Comparison of ENCODE assay signal across 27 cellular contexts in genomic region chr3:15969874-15970640, GRCh38.
"Had no signal": no experiment of that assay in that cellular context is flagged by ENCODE, and none has a peak within 500 bp of the region (broad histone marks: within the 10 kb centered on the region; RNA-seq: fewer than 3 reads in every experiment).

No MANE protein-coding gene starts in this region.

- H3K9me3 ChIP-seq: adrenal gland, body of pancreas, breast epithelium had no signal

- H3K9me3 Mint-ChIP-seq: activated CD4-positive, alpha-beta T cell treated with anti-CD3 and anti-CD28 coated beads, Interleukin-2, amount 10 ng/mL, durations not matched to agents 24 days and 14 days; activated naive CD4-positive, alpha-beta T cell treated with anti-CD3 and anti-CD28 coated beads for 36 hours; activated naive CD4-positive, alpha-beta T cell treated with anti-CD3 and anti-CD28 coated beads, Interleukin-2, amount 50 U/mL, for 72 hours; activated T-cell treated with anti-CD3 and anti-CD28 coated beads, Interleukin-2, amount 50 U/mL, for 24 hours; activated T-helper 2 cell treated with anti-CD3 and anti-CD28 coated beads, Interferon-gamma antibody, Interleukin-2, Interleukin-4, amounts not matched to agents 10 μg/mL and 5 μg/mL and 100 μg/mL, durations not matched to agents 14 hours and 24 hours and 36 hours had no signal

- H3K36me3 ChIP-seq: adrenal gland, breast epithelium, WERI-Rb-1 had no signal

- H3K4me1 ChIP-seq: adrenal gland, body of pancreas, breast epithelium had no signal

- H3K27ac ChIP-seq: adrenal gland, body of pancreas, breast epithelium, PC-9, WERI-Rb-1 had no signal

- H2AFZ ChIP-seq: PC-9 had no signal

- H3K27me3 ChIP-seq: adrenal gland, body of pancreas, breast epithelium had no signal

- H3K27ac Mint-ChIP-seq: activated CD4-positive, alpha-beta T cell treated with anti-CD3 and anti-CD28 coated beads, Interleukin-2, amount 10 ng/mL, durations not matched to agents 24 days and 14 days; activated CD8-positive, alpha-beta T cell treated with anti-CD3 and anti-CD28 coated beads, Interleukin-2, amount 10 ng/mL, durations not matched to agents 7 days and 5 days; activated naive CD4-positive, alpha-beta T cell treated with anti-CD3 and anti-CD28 coated beads for 36 hours; activated naive CD4-positive, alpha-beta T cell treated with anti-CD3 and anti-CD28 coated beads, Interleukin-2, amount 50 U/mL, for 72 hours; activated T-cell treated with anti-CD3 and anti-CD28 coated beads, Interleukin-2, amount 50 U/mL, for 24 hours; activated T-helper 2 cell treated with anti-CD3 and anti-CD28 coated beads, Interferon-gamma antibody, Interleukin-2, Interleukin-4, amounts not matched to agents 10 μg/mL and 5 μg/mL and 100 μg/mL, durations not matched to agents 14 hours and 24 hours and 36 hours had no signal

- H3K4me1 Mint-ChIP-seq: activated CD4-positive, alpha-beta T cell treated with anti-CD3 and anti-CD28 coated beads, Interleukin-2, amount 10 ng/mL, durations not matched to agents 24 days and 14 days had no signal

- H3K4me3 Mint-ChIP-seq: activated CD4-positive, alpha-beta T cell treated with anti-CD3 and anti-CD28 coated beads, Interleukin-2, amount 10 ng/mL, durations not matched to agents 24 days and 14 days; activated CD8-positive, alpha-beta T cell treated with anti-CD3 and anti-CD28 coated beads, Interleukin-2, amount 10 ng/mL, durations not matched to agents 7 days and 5 days; activated naive CD4-positive, alpha-beta T cell treated with anti-CD3 and anti-CD28 coated beads for 36 hours; activated T-cell treated with anti-CD3 and anti-CD28 coated beads, Interleukin-2, amount 50 U/mL, for 24 hours had no signal

- H3K36me3 Mint-ChIP-seq: activated naive CD4-positive, alpha-beta T cell treated with anti-CD3 and anti-CD28 coated beads, Interleukin-2, amount 50 U/mL, for 72 hours had no signal

- H3K27me3 Mint-ChIP-seq: activated CD4-positive, alpha-beta T cell treated with anti-CD3 and anti-CD28 coated beads, Interleukin-2, amount 10 ng/mL, durations not matched to agents 24 days and 14 days had no signal

- H3K4me2 ChIP-seq: PC-9 had no signal

- DNase-seq: activated CD4-positive, alpha-beta T cell treated with anti-CD3 and anti-CD28 coated beads, Interleukin-2, amount 10 ng/mL, durations not matched to agents 24 days and 14 days; activated CD4-positive, alpha-beta T cell treated with anti-CD3 and anti-CD28 coated beads, Interleukin-2, amount 50 U/mL, for 4 hours; activated CD8-positive, alpha-beta T cell treated with anti-CD3 and anti-CD28 coated beads, Interleukin-2, amount 10 ng/mL, durations not matched to agents 7 days and 5 days; activated gamma-delta T cell; activated naive CD4-positive, alpha-beta T cell treated with anti-CD3 and anti-CD28 coated beads for 36 hours; activated T-cell treated with anti-CD3 and anti-CD28 coated beads, Interleukin-2, amount 50 U/mL, for 24 hours; adrenal gland; body of pancreas; Kasumi-1; KG1; NCI-H1105; NCI-H1417 treated with DMSO at 0.1 percent for 48 hours; NCI-H1930; NCI-H2081 treated with DMSO at 0.1 percent for 48 hours; NCI-H226; NCI-H446 treated with DMSO at 0.1 percent for 48 hours; NCI-H524; NCI-H69; NK-92 treated with Interleukin-12 subunit alpha and Interleukin-12 subunit beta, amount 100 ng/mL, for 24 hours; PC-9; Right ventricle myocardium superior; SW 1271; T1000; WERI-Rb-1 had no signal

- ATAC-seq: activated CD8-positive, alpha-beta T cell treated with anti-CD3 and anti-CD28 coated beads, Interleukin-2, amount 10 ng/mL, durations not matched to agents 7 days and 5 days; activated naive CD4-positive, alpha-beta T cell treated with anti-CD3 and anti-CD28 coated beads, Interleukin-2, amount 50 U/mL, for 72 hours; body of pancreas had no signal

- H3K4me3 ChIP-seq: adrenal gland, body of pancreas, breast epithelium, PC-9 had no signal
